In the genomic region with DNA sequence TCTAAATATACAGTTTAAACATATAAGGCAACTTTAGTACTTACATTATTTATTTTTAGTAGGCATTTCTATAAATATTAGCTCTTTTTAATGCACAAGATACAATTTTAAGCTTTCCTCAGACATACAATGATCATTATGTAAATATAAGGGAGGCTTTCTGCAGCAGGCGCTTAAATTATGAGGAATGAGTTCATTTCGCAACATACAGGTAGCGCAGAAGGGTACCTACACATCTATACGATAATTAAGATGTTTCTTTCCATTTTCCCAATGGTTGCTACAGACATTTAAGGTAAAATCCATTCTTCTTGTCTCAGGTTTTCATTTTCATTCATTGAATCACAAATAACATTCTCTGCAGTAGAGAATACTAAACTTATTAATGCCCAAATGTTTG, we compare ENCODE assay signal across 1 cellular context.
TF ChIP-seq lines count a peak whose summit lies in the region.

No MANE protein-coding gene starts in this region.

TF ChIP-seq in GM23338, 12 proteins besides CTCF, POLR2A, EP300 and RAD21 (continued from another document):
- TF ChIP-seq, protein P1, sequence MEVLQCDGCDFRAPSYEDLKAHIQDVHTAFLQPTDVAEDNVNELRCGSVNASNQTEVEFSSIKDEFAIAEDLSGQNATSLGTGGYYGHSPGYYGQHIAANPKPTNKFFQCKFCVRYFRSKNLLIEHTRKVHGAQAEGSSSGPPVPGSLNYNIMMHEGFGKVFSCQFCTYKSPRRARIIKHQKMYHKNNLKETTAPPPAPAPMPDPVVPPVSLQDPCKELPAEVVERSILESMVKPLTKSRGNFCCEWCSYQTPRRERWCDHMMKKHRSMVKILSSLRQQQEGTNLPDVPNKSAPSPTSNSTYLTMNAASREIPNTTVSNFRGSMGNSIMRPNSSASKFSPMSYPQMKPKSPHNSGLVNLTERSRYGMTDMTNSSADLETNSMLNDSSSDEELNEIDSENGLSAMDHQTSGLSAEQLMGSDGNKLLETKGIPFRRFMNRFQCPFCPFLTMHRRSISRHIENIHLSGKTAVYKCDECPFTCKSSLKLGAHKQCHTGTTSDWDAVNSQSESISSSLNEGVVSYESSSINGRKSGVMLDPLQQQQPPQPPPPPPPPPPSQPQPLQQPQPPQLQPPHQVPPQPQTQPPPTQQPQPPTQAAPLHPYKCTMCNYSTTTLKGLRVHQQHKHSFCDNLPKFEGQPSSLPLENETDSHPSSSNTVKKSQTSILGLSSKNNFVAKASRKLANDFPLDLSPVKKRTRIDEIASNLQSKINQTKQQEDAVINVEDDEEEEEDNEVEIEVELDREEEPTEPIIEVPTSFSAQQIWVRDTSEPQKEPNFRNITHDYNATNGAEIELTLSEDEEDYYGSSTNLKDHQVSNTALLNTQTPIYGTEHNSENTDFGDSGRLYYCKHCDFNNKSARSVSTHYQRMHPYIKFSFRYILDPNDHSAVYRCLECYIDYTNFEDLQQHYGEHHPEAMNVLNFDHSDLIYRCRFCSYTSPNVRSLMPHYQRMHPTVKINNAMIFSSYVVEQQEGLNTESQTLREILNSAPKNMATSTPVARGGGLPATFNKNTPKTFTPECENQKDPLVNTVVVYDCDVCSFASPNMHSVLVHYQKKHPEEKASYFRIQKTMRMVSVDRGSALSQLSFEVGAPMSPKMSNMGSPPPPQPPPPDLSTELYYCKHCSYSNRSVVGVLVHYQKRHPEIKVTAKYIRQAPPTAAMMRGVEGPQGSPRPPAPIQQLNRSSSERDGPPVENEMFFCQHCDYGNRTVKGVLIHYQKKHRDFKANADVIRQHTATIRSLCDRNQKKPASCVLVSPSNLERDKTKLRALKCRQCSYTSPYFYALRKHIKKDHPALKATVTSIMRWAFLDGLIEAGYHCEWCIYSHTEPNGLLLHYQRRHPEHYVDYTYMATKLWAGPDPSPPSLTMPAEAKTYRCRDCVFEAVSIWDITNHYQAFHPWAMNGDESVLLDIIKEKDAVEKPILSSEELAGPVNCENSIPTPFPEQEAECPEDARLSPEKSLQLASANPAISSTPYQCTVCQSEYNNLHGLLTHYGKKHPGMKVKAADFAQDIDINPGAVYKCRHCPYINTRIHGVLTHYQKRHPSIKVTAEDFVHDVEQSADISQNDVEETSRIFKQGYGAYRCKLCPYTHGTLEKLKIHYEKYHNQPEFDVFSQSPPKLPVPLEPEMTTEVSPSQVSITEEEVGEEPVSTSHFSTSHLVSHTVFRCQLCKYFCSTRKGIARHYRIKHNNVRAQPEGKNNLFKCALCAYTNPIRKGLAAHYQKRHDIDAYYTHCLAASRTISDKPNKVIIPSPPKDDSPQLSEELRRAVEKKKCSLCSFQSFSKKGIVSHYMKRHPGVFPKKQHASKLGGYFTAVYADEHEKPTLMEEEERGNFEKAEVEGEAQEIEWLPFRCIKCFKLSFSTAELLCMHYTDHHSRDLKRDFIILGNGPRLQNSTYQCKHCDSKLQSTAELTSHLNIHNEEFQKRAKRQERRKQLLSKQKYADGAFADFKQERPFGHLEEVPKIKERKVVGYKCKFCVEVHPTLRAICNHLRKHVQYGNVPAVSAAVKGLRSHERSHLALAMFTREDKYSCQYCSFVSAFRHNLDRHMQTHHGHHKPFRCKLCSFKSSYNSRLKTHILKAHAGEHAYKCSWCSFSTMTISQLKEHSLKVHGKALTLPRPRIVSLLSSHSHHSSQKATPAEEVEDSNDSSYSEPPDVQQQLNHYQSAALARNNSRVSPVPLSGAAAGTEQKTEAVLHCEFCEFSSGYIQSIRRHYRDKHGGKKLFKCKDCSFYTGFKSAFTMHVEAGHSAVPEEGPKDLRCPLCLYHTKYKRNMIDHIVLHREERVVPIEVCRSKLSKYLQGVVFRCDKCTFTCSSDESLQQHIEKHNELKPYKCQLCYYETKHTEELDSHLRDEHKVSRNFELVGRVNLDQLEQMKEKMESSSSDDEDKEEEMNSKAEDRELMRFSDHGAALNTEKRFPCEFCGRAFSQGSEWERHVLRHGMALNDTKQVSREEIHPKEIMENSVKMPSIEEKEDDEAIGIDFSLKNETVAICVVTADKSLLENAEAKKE (CRISPR knock-in tag; IDR thresholded peaks at IDR 0.05), result no peak
- no peak for TF ChIP-seq ETS1 (IDR thresholded peaks at IDR 0.05)
- no peak for TF ChIP-seq EZH2phosphoT487 (IDR thresholded peaks at IDR 0.05; ENCODE audit: unreplicated experiment)
- TF ChIP-seq EZH2 (IDR thresholded peaks at IDR 0.05; ENCODE audit: low read depth, unreplicated experiment), result no peak
